In genomic region chr5:133205649-133206048, GRCh38 we compare ENCODE assay signal across 22 cellular contexts.
"Had no signal": no experiment of that assay in that cellular context is flagged by ENCODE, and none has a peak within 500 bp of the region (broad histone marks: within the 10 kb centered on the region; RNA-seq: fewer than 3 reads in every experiment).

No MANE protein-coding gene starts in this region.

- H3K36me3 ChIP-seq: esophagus muscularis mucosa, stomach, upper lobe of left lung had no signal

- H3K9me3 ChIP-seq: esophagus muscularis mucosa, upper lobe of left lung had no signal

- H3K27ac ChIP-seq: stomach had no signal

- ATAC-seq: activated CD8-positive, alpha-beta memory T cell treated with anti-CD3 and anti-CD28 coated beads, Interleukin-2, amount 10 ng/mL, durations not matched to agents 7 days and 5 days; activated T-helper 17 cell treated with anti-CD3 and anti-CD28 coated beads, Interleukin-2, amount 50 U/mL, for 72 hours; left lobe of liver; T-cell had no signal

- DNase-seq: activated CD4-positive, alpha-beta memory T cell treated with anti-CD3 and anti-CD28 coated beads, Interleukin-2, amount 10 ng/mL, durations not matched to agents 7 days and 5 days; activated CD4-positive, alpha-beta T cell treated with anti-CD3 and anti-CD28 coated beads for 48 hours; activated CD4-positive, CD25-positive, alpha-beta regulatory T cell; activated naive CD4-positive, alpha-beta T cell; activated naive CD8-positive, alpha-beta T cell treated with anti-CD3 and anti-CD28 coated beads for 36 hours; amygdala; cortex of kidney; foreskin fibroblast; glutamatergic neuron; hypothalamus; mammary epithelial cell; nephron progenitor cell; occipital lobe; stimulated activated CD4-positive, alpha-beta T cell treated with anti-CD3 and anti-CD28 coated beads, Interleukin-15, amount 100 ng/mL, for 24 hours; stimulated activated CD4-positive, alpha-beta T cell treated with anti-CD3 and anti-CD28 coated beads, Interleukin-2, amount 100 ng/mL, for 48 hours; stomach; T-cell; upper lobe of left lung had no signal

- H3K4me3 ChIP-seq: esophagus muscularis mucosa, stomach, upper lobe of left lung had no signal

- H3K27me3 ChIP-seq: upper lobe of left lung had no signal

- H3K4me1 ChIP-seq: esophagus muscularis mucosa, upper lobe of left lung had no signal
